In genomic region chr5:172906436-172906835, GRCh38 we compare ENCODE assay signal across 10 cellular contexts.
A peak's percentile ranks its signal among the peaks of the same experiment; 100 is the strongest.
DNase-seq lines count a peak whose midpoint lies in the region; ATAC-seq and TF ChIP-seq lines count a peak whose summit lies in the region.
"Had no signal": no experiment of that assay in that cellular context is flagged by ENCODE, and none has a peak within 500 bp of the region (broad histone marks: within the 10 kb centered on the region; RNA-seq: fewer than 3 reads in every experiment).

No MANE protein-coding gene starts in this region.

- no peak overlapping the region for H3K4me3 ChIP-seq in choroid plexus epithelial cell (ENCODE audit: low read depth, low read length)
- no peak overlapping the region for H3K4me3 ChIP-seq in skin epidermis

- H3K27ac ChIP-seq in skin epidermis: peak overlapping the region in 15 of 21 experiments; percentile 11 to 91 (median 85)

- ATAC-seq in GM18517 (IDR thresholded peaks at IDR 0.05; ENCODE audit: unreplicated experiment) (peak; percentile 54), HG02870 (IDR thresholded peaks at IDR 0.05; ENCODE audit: unreplicated experiment) (peak; percentile 84)

- TF ChIP-seq CTCF in choroid plexus epithelial cell (conservative IDR thresholded peaks at IDR 0.05; ENCODE audit: low read depth, low read length): no peak

- DNase-seq in choroid plexus epithelial cell (ENCODE audit: low read depth): peak; percentile 91
- no peak for DNase-seq in NCI-H2029 (lab: John Stamatoyannopoulos, UW)
- DNase-seq in NCI-H774 (lab: John Stamatoyannopoulos, UW): no peak
- no peak for DNase-seq in nucleus accumbens (lab: John Stamatoyannopoulos, UW)
- no peak for DNase-seq in NCI-H82 (lab: John Stamatoyannopoulos, UW)
- DNase-seq: activated T-cell treated with anti-CD3 and anti-CD28 coated beads, Interleukin-2, amount 50 U/mL, for 72 hours; NCI-H510A treated with DMSO at 0.1 percent for 48 hours had no signal
